In the genomic region with DNA sequence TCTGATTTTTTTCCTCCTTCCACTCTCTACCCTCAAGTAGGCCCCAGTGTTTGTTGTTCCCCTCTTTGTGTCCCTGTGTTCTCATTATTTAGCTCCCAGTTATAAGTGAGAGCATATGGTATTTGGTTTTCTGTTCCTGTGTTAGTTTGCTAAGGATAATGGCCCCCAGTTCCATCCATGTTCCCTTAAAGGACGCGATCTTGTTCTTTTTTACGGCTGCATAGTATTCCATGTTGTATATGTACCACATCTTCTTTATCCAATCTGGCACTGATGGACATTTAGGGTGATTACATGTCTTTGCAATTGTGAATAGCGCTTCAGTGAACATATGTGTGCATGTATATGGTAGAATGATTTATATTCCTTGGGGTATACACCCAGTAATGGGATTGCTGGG, we compare ENCODE assay signal across 9 cellular contexts. TPM values are rescaled to one million over a fixed set of nuclear protein-coding genes. Genes with fewer than 3 reads are reported as not detected.
"Had no signal": no experiment of that assay in that cellular context is flagged by ENCODE, and none has a peak within 500 bp of the region (broad histone marks: within the 10 kb centered on the region; RNA-seq: fewer than 3 reads in every experiment).

No MANE protein-coding gene starts in this region.

- H3K4me3 ChIP-seq: GM12878 had no signal

- DNase-seq: GDM1, GF-D8 had no signal

- ATAC-seq: GM12878 had no signal

- FAIRE-seq: G401.6, GM12878, GM12891, GM12892, GM18507, GM19239 had no signal

RNA-seq across cellular contexts. Expression of gene BTC, which starts 54.5 kb away (rescaled TPM):
- total RNA-seq: G401, GM12878 had no signal
- polyA plus RNA-seq: GM12878 had no signal
